12 cellular contexts compared by ENCODE assay signal in the genomic region with DNA sequence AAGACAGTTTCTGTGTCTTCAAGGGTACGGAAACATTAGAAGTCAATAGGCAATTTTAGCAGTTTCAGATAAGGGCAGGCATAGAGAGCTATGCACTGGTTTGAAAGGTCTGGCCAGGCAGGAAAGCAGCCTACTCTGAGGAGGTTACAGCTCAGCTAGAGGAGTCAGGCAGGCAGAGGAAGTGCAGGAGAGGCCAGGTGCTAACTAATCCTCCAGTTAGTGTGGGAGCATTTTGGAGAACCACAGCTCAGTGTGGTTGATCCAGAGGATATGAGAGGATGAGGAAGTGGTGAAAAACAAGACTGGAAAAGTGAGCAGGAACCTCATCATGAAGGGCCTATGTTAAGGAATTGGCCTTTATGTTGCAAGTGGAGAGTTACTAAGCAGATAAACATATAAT.
DNase-seq lines count a peak whose midpoint lies in the region; ATAC-seq and TF ChIP-seq lines count a peak whose summit lies in the region.
"Had no signal": no experiment of that assay in that cellular context is flagged by ENCODE, and none has a peak within 500 bp of the region (broad histone marks: within the 10 kb centered on the region; RNA-seq: fewer than 3 reads in every experiment).

No MANE protein-coding gene starts in this region.

- H4K20me1 ChIP-seq in hepatocyte (ENCODE audit: insufficient read depth, poor library complexity, severe bottlenecking) = no peaks in the 10 kb centered on the region

- 70% methylated on average over 1 of the region's 1 CpG for WGBS in hepatocyte (ENCODE audit: low lambda C conversion rate, missing lambda C conversion rate)

- TF ChIP-seq CTCF in GM12865 (IDR thresholded peaks at IDR 0.05; ENCODE audit: insufficient read depth, low read depth, low read length, missing control alignments) = no peak
- TF ChIP-seq CTCF in hepatocyte (IDR thresholded peaks at IDR 0.05; ENCODE audit: poor library complexity) = no peak

- H2AFZ ChIP-seq in hepatocyte = no peak overlapping the region

- peak overlapping the region; percentile 15 for H3K27ac ChIP-seq in hepatocyte
- H3K27ac ChIP-seq: RWPE1 had no signal

- H3K79me2 ChIP-seq in hepatocyte = no peaks in the 10 kb centered on the region

- H3K36me3 ChIP-seq in hepatocyte (replicated peaks; ENCODE audit: insufficient read depth, low read depth) = no peaks in the 10 kb centered on the region

- no peak overlapping the region for H3K4me3 ChIP-seq in GM12865 (ENCODE audit: low read depth, low read length)
- H3K4me3 ChIP-seq in hepatocyte = no peak overlapping the region

- no peaks in the 10 kb centered on the region for H3K9me3 ChIP-seq in hepatocyte (ENCODE audit: low read depth)

- ATAC-seq in GM21737 (IDR thresholded peaks at IDR 0.05; ENCODE audit: unreplicated experiment) = peak; percentile 39
- no peak for ATAC-seq in GM21526 (IDR thresholded peaks at IDR 0.05; ENCODE audit: low FRiP score, unreplicated experiment)
- no peak for ATAC-seq in HG02938 (IDR thresholded peaks at IDR 0.05; ENCODE audit: unreplicated experiment)
- ATAC-seq: left ventricle myocardium superior had no signal

- H3K4me2 ChIP-seq in hepatocyte = no peak overlapping the region

- no peaks in the 10 kb centered on the region for H3K9me2 ChIP-seq in hepatocyte (replicated peaks; ENCODE audit: insufficient read depth)

- DNase-seq in GM12865 (ENCODE audit: low read depth) = peak; percentile 40
- DNase-seq in NOMO-1 treated with dmso at 0.1 percent for 144 hours (lab: John Stamatoyannopoulos, UW; ENCODE audit: unreplicated experiment) = peak; percentile 34
- DNase-seq in hepatocyte (ENCODE audit: low spot score) = no peak
- DNase-seq in NCI-H2107 treated with DMSO at 0.1 percent for 48 hours (lab: John Stamatoyannopoulos, UW; ENCODE audit: unreplicated experiment) = no peak
- no peak for DNase-seq in DMS 273 (lab: John Stamatoyannopoulos, UW; ENCODE audit: unreplicated experiment)
- DNase-seq: activated CD8-positive, alpha-beta memory T cell treated with anti-CD3 and anti-CD28 coated beads, Interleukin-2, amount 50 U/mL, for 4 hours; DND-41; left ventricle myocardium superior had no signal

- H3K27me3 ChIP-seq in hepatocyte = no peaks in the 10 kb centered on the region

- H3K4me1 ChIP-seq in hepatocyte (ENCODE audit: insufficient read depth) = no peaks in the 10 kb centered on the region

Comparison
In these comparisons a context has a peak if more than half of its experiments do, and no peak if none do; other contexts are left out.
1. DNase-seq: peak in GM12865 (single experiment) and NOMO-1 treated with dmso at 0.1 percent for 144 hours (single experiment); none in hepatocyte (single experiment), NCI-H2107 treated with DMSO at 0.1 percent for 48 hours (single experiment) and DMS 273 (single experiment).